Comparison of ENCODE assay signal across 23 cellular contexts in genomic region chr10:70096705-70097420, GRCh38. TPM values are rescaled to one million over a fixed set of nuclear protein-coding genes. Genes with fewer than 3 reads are reported as not detected.
"Had no signal": no experiment of that assay in that cellular context is flagged by ENCODE, and none has a peak within 500 bp of the region (broad histone marks: within the 10 kb centered on the region; RNA-seq: fewer than 3 reads in every experiment).

No MANE protein-coding gene starts in this region.

- H3K4me1 ChIP-seq: left ventricle myocardium inferior, prostate gland, stomach, thyroid gland, upper lobe of left lung had no signal

- H3K9me3 ChIP-seq: left ventricle myocardium inferior, ovary, prostate gland, stomach, thyroid gland, upper lobe of left lung had no signal

- H3K27ac ChIP-seq: left ventricle myocardium inferior, ovary, prostate gland, stomach, thyroid gland, upper lobe of left lung, WERI-Rb-1 had no signal

- H3K27me3 ChIP-seq: ovary, stomach, thyroid gland, upper lobe of left lung had no signal

- H3K4me3 ChIP-seq: left ventricle myocardium inferior, ovary, prostate gland, stomach, thyroid gland, upper lobe of left lung had no signal

- H3K36me3 ChIP-seq: ovary, prostate gland had no signal

- ATAC-seq: activated CD4-positive, CD25-positive, alpha-beta regulatory T cell treated with anti-CD3 and anti-CD28 coated beads, Interleukin-2, amount 50 U/mL, for 24 hours; naive thymus-derived CD4-positive, alpha-beta T cell; stimulated activated naive B cell treated with anti-CD40 and anti-IgM and Interleukin-4, amounts not matched to agents 10 μg/mL and 1 μg/mL and 100 μg/mL, for 72 hours had no signal

- DNase-seq: activated CD4-positive, alpha-beta memory T cell treated with anti-CD3 and anti-CD28 coated beads for 36 hours; activated CD4-positive, alpha-beta T cell treated with anti-CD3 and anti-CD28 coated beads for 48 hours; activated CD8-positive, alpha-beta memory T cell treated with anti-CD3 and anti-CD28 coated beads, Interleukin-2, amount 50 U/mL, for 4 hours; activated effector memory CD4-positive, alpha-beta T cell treated with anti-CD3 and anti-CD28 coated beads, Interleukin-2, amount 50 U/mL, for 16 hours; activated naive CD4-positive, alpha-beta T cell treated with anti-CD3 and anti-CD28 coated beads, Interleukin-2, amount 10 ng/mL, durations not matched to agents 7 days and 5 days; activated T-cell treated with anti-CD3 and anti-CD28 coated beads, Interleukin-2, amount 50 U/mL, for 1 hour; amniotic stem cell; effector CD8-positive, alpha-beta T cell; left ventricle myocardium inferior; naive thymus-derived CD4-positive, alpha-beta T cell; ovary; retina; stimulated activated CD4-positive, alpha-beta T cell treated with anti-CD3 and anti-CD28 coated beads, Interleukin-15, amount 100 ng/mL, for 24 hours; stimulated activated CD4-positive, alpha-beta T cell treated with anti-CD3 and anti-CD28 coated beads, Interleukin-2, amount 100 ng/mL, for 24 hours; stimulated activated naive B cell treated with anti-CD40 and anti-IgM and Interleukin-4, amounts not matched to agents 10 μg/mL and 1 μg/mL and 100 μg/mL, for 72 hours; stomach; T-helper 9 cell; thyroid gland; upper lobe of left lung; WERI-Rb-1 had no signal

RNA-seq across cellular contexts. Expression of gene MACROH2A2, which starts 44.2 kb away (rescaled TPM):
- total RNA-seq: lung microvascular endothelial cell had no signal
